Comparison of ENCODE assay signal across 20 cellular contexts in genomic region chr5:45288746-45289145, GRCh38.
A peak's percentile ranks its signal among the peaks of the same experiment; 100 is the strongest.
DNase-seq lines count a peak whose midpoint lies in the region; ATAC-seq and TF ChIP-seq lines count a peak whose summit lies in the region.
"Had no signal": no experiment of that assay in that cellular context is flagged by ENCODE, and none has a peak within 500 bp of the region (broad histone marks: within the 10 kb centered on the region; RNA-seq: fewer than 3 reads in every experiment).

No MANE protein-coding gene starts in this region.

- H3K27ac ChIP-seq in iPS DF 6.9 (ENCODE audit: low read length) = no peak overlapping the region
- H3K27ac ChIP-seq: 22Rv1, KMS-11 had no signal

- H3K9me3 ChIP-seq in iPS DF 6.9 (ENCODE audit: control insufficient read depth, insufficient read depth, low read length) = no peaks in the 10 kb centered on the region
- H3K9me3 ChIP-seq: SK-N-SH had no signal

- WGBS in iPS DF 6.9 (ENCODE audit: insufficient coverage, insufficient read length) = no CpG with 5 or more reads among the region's 1 CpG

- DNase-seq in NCI-H1694 treated with DMSO at 0.1 percent for 48 hours (lab: John Stamatoyannopoulos, UW) = peak; percentile 42
- no peak for DNase-seq in NCI-H1694 (lab: John Stamatoyannopoulos, UW)
- peak; percentile 94 for DNase-seq in cerebellar cortex (ENCODE audit: low spot score)
- peak; percentile 35 for DNase-seq in iPS DF 6.9 (ENCODE audit: low read depth, low spot score)
- no peak for DNase-seq in NCI-H510A treated with DMSO at 0.1 percent for 48 hours (lab: John Stamatoyannopoulos, UW)
- DNase-seq in GM13977 (ENCODE audit: low spot score) = no peak
- no peak for DNase-seq in NCI-H1105 (lab: John Stamatoyannopoulos, UW)
- DNase-seq: AML-193, DND-41, NCI-H1417 treated with DMSO at 0.1 percent for 48 hours, NCI-H2029, NCI-H524, NCI-H82, PC-3, RPMI8226, SHP77 treated with DMSO at 0.1 percent for 48 hours, SK-N-SH had no signal

- H3K4me3 ChIP-seq in iPS DF 6.9 (ENCODE audit: low read length) = no peak overlapping the region

- H3K36me3 ChIP-seq in iPS DF 6.9 (ENCODE audit: control insufficient read depth, insufficient read depth, low read length) = no peaks in the 10 kb centered on the region; the same call in 1 of the 2 replicates

- H3K4me1 ChIP-seq in iPS DF 6.9 (ENCODE audit: control insufficient read depth, insufficient read depth, low read length) = peaks cover 2% of the 10 kb centered on the region; the same call in 1 of the 2 replicates

- TF ChIP-seq CTCF in GM13977 (IDR thresholded peaks at IDR 0.05; ENCODE audit: extremely low read depth, insufficient read depth, missing control alignments) = no peak

- ATAC-seq in HG03378 (IDR thresholded peaks at IDR 0.05; ENCODE audit: unreplicated experiment) = no peak
- ATAC-seq: PC-3 had no signal

- H3K27me3 ChIP-seq in iPS DF 6.9 (ENCODE audit: control insufficient read depth, insufficient read depth, low read length) = no peaks in the 10 kb centered on the region

- in situ Hi-C loops in GM13977 (cut with MboI; ENCODE audit: low pct_unique_long_range_greater_than_20kb, low sequenced_read_pairs, unreplicated experiment) = no loop called here

Comparison
In these comparisons a context has a peak if more than half of its experiments do, and no peak if none do; other contexts are left out.
1. DNase-seq: peak in NCI-H1694 treated with DMSO at 0.1 percent for 48 hours (single experiment), cerebellar cortex (single experiment) and iPS DF 6.9 (single experiment); none in NCI-H1694 (single experiment), NCI-H510A treated with DMSO at 0.1 percent for 48 hours (single experiment), GM13977 (single experiment) and NCI-H1105 (single experiment).